1 cellular context compared by ENCODE assay signal in the genomic region with DNA sequence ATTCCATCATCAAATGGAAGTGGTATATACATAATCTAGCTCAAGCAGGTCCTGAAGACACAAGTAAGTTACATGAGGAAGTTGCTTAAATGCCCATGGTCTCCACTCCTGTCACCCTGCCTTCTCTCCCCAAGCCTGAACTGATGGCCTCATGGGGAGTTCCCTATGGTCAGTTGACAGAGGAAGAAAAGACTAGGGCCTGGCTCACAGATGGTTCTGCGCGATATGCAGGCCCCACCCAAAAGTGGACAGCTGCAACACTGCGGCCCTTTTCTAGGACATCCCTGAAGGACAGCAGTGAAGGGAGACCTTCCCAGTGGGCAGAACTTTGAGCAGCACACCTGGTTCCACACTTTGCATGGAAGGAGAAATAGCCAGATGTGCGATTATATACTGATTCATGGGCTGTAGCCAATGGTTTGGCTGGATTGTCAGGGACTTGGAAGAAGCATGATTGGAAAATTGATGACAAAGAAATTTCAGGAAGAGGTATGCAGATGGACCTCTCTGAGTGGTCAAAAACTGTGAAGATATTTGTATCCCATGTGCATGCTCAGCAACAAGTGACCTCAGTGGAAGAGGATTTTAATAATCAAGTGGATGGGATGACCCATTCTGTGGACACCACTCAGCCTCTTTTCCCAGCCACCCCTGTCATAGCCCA.
TF ChIP-seq lines count a peak whose summit lies in the region.

No MANE protein-coding gene starts in this region.

TF ChIP-seq in K562, 482 proteins besides CTCF, POLR2A, EP300 and RAD21 (continued from another document and continues in another):
- TF ChIP-seq, protein P1, sequence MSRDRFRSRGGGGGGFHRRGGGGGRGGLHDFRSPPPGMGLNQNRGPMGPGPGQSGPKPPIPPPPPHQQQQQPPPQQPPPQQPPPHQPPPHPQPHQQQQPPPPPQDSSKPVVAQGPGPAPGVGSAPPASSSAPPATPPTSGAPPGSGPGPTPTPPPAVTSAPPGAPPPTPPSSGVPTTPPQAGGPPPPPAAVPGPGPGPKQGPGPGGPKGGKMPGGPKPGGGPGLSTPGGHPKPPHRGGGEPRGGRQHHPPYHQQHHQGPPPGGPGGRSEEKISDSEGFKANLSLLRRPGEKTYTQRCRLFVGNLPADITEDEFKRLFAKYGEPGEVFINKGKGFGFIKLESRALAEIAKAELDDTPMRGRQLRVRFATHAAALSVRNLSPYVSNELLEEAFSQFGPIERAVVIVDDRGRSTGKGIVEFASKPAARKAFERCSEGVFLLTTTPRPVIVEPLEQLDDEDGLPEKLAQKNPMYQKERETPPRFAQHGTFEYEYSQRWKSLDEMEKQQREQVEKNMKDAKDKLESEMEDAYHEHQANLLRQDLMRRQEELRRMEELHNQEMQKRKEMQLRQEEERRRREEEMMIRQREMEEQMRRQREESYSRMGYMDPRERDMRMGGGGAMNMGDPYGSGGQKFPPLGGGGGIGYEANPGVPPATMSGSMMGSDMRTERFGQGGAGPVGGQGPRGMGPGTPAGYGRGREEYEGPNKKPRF (IDR thresholded peaks at IDR 0.05; ENCODE audit: low read depth, low read length) = no peak
- TF ChIP-seq NCOA2 (IDR thresholded peaks at IDR 0.05; ENCODE audit: partially characterized antibody in 2 of 2) = no peak
- TF ChIP-seq NEUROD1 (IDR thresholded peaks at IDR 0.05; ENCODE audit: borderline replicate concordance, low read depth, low read length, partially characterized antibody) = peak; percentile 55
- peak; percentile 9; the same call in 1 of the 2 replicates for TF ChIP-seq CREB1 (IDR thresholded peaks at IDR 0.05)
- no peak for TF ChIP-seq CREB1 (CRISPR knock-in tag; IDR thresholded peaks at IDR 0.05)
- TF ChIP-seq KLF13 (tag; IDR thresholded peaks at IDR 0.05; ENCODE audit: borderline replicate concordance, low read depth) = no peak
- no peak for TF ChIP-seq JUNB (CRISPR knock-in tag; conservative IDR thresholded peaks at IDR 0.05)
- TF ChIP-seq FOXP1 (CRISPR knock-in tag; IDR thresholded peaks at IDR 0.05) = no peak
- TF ChIP-seq TOE1 (IDR thresholded peaks at IDR 0.05; ENCODE audit: borderline replicate concordance) = no peak
- TF ChIP-seq TOE1 (CRISPR knock-in tag; IDR thresholded peaks at IDR 0.05; ENCODE audit: borderline replicate concordance, low read depth) = no peak
- TF ChIP-seq NFE2 (IDR thresholded peaks at IDR 0.05; ENCODE audit: low read depth) = no peak
- no peak for TF ChIP-seq GTF2F1 (IDR thresholded peaks at IDR 0.05; ENCODE audit: low read depth, low read length)
- no peak for TF ChIP-seq ZNF197 (CRISPR knock-in tag; IDR thresholded peaks at IDR 0.05; ENCODE audit: low read depth)
- peak; percentile 53 to 54 for TF ChIP-seq NRF1 (conservative IDR thresholded peaks at IDR 0.05 in 1 of 2, IDR thresholded peaks at IDR 0.05 in 1 of 2)
- TF ChIP-seq SOX6 (IDR thresholded peaks at IDR 0.05) = peak; percentile 81
- TF ChIP-seq, protein P2, sequence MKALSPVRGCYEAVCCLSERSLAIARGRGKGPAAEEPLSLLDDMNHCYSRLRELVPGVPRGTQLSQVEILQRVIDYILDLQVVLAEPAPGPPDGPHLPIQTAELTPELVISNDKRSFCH (CRISPR knock-in tag; IDR thresholded peaks at IDR 0.05) = no peak
- TF ChIP-seq, protein P2 (tag; IDR thresholded peaks at IDR 0.05) = no peak
- no peak for TF ChIP-seq SRSF3 (IDR thresholded peaks at IDR 0.05; ENCODE audit: insufficient read depth, low read length)
- TF ChIP-seq ZNF408 (CRISPR knock-in tag; IDR thresholded peaks at IDR 0.05; ENCODE audit: low read depth) = no peak
- TF ChIP-seq MTF1 (CRISPR knock-in tag; IDR thresholded peaks at IDR 0.05; ENCODE audit: borderline replicate concordance) = no peak
- TF ChIP-seq RBM34 (IDR thresholded peaks at IDR 0.05; ENCODE audit: borderline replicate concordance, insufficient read depth, low read length) = no peak
- no peak for TF ChIP-seq BRD9 (IDR thresholded peaks at IDR 0.05; ENCODE audit: low read depth, partially characterized antibody)
- TF ChIP-seq ELF4 (CRISPR knock-in tag; IDR thresholded peaks at IDR 0.05) = 0 out of 2 replicates have a peak, but pooled peaks have one; percentile 3
- TF ChIP-seq ZBTB17 (CRISPR knock-in tag; IDR thresholded peaks at IDR 0.05) = no peak; the same call in 1 of the 2 replicates
- TF ChIP-seq, protein P3, sequence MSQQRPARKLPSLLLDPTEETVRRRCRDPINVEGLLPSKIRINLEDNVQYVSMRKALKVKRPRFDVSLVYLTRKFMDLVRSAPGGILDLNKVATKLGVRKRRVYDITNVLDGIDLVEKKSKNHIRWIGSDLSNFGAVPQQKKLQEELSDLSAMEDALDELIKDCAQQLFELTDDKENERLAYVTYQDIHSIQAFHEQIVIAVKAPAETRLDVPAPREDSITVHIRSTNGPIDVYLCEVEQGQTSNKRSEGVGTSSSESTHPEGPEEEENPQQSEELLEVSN (IDR thresholded peaks at IDR 0.05; ENCODE audit: borderline replicate concordance in 1 of 2, extremely low read depth in 1 of 2, insufficient read depth in 1 of 2, insufficient read length in 1 of 2, low read depth in 1 of 2, low read length in 1 of 2, poor library complexity in 1 of 2, severe bottlenecking in 1 of 2) = no peak
- TF ChIP-seq SMARCE1 (IDR thresholded peaks at IDR 0.05) = peak; percentile 83
- TF ChIP-seq ZNF583 (CRISPR knock-in tag; IDR thresholded peaks at IDR 0.05) = no peak
- TF ChIP-seq, protein P4, sequence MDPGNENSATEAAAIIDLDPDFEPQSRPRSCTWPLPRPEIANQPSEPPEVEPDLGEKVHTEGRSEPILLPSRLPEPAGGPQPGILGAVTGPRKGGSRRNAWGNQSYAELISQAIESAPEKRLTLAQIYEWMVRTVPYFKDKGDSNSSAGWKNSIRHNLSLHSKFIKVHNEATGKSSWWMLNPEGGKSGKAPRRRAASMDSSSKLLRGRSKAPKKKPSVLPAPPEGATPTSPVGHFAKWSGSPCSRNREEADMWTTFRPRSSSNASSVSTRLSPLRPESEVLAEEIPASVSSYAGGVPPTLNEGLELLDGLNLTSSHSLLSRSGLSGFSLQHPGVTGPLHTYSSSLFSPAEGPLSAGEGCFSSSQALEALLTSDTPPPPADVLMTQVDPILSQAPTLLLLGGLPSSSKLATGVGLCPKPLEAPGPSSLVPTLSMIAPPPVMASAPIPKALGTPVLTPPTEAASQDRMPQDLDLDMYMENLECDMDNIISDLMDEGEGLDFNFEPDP (CRISPR knock-in tag; IDR thresholded peaks at IDR 0.05) = no peak
- TF ChIP-seq, protein P5, sequence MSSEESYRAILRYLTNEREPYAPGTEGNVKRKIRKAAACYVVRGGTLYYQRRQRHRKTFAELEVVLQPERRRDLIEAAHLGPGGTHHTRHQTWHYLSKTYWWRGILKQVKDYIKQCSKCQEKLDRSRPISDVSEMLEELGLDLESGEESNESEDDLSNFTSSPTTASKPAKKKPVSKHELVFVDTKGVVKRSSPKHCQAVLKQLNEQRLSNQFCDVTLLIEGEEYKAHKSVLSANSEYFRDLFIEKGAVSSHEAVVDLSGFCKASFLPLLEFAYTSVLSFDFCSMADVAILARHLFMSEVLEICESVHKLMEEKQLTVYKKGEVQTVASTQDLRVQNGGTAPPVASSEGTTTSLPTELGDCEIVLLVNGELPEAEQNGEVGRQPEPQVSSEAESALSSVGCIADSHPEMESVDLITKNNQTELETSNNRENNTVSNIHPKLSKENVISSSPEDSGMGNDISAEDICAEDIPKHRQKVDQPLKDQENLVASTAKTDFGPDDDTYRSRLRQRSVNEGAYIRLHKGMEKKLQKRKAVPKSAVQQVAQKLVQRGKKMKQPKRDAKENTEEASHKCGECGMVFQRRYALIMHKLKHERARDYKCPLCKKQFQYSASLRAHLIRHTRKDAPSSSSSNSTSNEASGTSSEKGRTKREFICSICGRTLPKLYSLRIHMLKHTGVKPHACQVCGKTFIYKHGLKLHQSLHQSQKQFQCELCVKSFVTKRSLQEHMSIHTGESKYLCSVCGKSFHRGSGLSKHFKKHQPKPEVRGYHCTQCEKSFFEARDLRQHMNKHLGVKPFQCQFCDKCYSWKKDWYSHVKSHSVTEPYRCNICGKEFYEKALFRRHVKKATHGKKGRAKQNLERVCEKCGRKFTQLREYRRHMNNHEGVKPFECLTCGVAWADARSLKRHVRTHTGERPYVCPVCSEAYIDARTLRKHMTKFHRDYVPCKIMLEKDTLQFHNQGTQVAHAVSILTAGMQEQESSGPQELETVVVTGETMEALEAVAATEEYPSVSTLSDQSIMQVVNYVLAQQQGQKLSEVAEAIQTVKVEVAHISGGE (CRISPR knock-in tag; IDR thresholded peaks at IDR 0.05) = peak in 1 of 3 experiments; percentile 39; a peak in 1 of 6 replicates
- peak in 1 of 2 experiments; percentile 62; a peak in 1 of 4 replicates for TF ChIP-seq MAZ (CRISPR knock-in tag; conservative IDR thresholded peaks at IDR 0.05 in 1 of 2, IDR thresholded peaks at IDR 0.05 in 1 of 2)
- TF ChIP-seq NCOA4 (IDR thresholded peaks at IDR 0.05; ENCODE audit: partially characterized antibody) = no peak
- no peak for TF ChIP-seq ZFP36 (IDR thresholded peaks at IDR 0.05; ENCODE audit: low read depth, low read length, partially characterized antibody)
- TF ChIP-seq, protein P6, sequence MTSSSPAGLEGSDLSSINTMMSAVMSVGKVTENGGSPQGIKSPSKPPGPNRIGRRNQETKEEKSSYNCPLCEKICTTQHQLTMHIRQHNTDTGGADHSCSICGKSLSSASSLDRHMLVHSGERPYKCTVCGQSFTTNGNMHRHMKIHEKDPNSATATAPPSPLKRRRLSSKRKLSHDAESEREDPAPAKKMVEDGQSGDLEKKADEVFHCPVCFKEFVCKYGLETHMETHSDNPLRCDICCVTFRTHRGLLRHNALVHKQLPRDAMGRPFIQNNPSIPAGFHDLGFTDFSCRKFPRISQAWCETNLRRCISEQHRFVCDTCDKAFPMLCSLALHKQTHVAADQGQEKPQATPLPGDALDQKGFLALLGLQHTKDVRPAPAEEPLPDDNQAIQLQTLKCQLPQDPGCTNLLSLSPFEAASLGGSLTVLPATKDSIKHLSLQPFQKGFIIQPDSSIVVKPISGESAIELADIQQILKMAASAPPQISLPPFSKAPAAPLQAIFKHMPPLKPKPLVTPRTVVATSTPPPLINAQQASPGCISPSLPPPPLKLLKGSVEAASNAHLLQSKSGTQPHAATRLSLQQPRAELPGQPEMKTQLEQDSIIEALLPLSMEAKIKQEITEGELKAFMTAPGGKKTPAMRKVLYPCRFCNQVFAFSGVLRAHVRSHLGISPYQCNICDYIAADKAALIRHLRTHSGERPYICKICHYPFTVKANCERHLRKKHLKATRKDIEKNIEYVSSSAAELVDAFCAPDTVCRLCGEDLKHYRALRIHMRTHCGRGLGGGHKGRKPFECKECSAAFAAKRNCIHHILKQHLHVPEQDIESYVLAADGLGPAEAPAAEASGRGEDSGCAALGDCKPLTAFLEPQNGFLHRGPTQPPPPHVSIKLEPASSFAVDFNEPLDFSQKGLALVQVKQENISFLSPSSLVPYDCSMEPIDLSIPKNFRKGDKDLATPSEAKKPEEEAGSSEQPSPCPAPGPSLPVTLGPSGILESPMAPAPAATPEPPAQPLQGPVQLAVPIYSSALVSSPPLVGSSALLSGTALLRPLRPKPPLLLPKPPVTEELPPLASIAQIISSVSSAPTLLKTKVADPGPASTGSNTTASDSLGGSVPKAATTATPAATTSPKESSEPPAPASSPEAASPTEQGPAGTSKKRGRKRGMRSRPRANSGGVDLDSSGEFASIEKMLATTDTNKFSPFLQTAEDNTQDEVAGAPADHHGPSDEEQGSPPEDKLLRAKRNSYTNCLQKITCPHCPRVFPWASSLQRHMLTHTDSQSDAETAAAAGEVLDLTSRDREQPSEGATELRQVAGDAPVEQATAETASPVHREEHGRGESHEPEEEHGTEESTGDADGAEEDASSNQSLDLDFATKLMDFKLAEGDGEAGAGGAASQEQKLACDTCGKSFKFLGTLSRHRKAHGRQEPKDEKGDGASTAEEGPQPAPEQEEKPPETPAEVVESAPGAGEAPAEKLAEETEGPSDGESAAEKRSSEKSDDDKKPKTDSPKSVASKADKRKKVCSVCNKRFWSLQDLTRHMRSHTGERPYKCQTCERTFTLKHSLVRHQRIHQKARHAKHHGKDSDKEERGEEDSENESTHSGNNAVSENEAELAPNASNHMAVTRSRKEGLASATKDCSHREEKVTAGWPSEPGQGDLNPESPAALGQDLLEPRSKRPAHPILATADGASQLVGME (CRISPR knock-in tag; IDR thresholded peaks at IDR 0.05) = 0 out of 2 replicates have a peak, but pooled peaks have one; percentile 47
- no peak for TF ChIP-seq ZNF41 (CRISPR knock-in tag; conservative IDR thresholded peaks at IDR 0.05)
- peak; percentile 28; the same call in 1 of the 2 replicates for TF ChIP-seq EP400 (IDR thresholded peaks at IDR 0.05)
- TF ChIP-seq ARID2 (IDR thresholded peaks at IDR 0.05) = no peak
- TF ChIP-seq TAF9B (IDR thresholded peaks at IDR 0.05; ENCODE audit: partially characterized antibody) = peak; percentile 36
- no peak for TF ChIP-seq ZNF436 (CRISPR knock-in tag; IDR thresholded peaks at IDR 0.05)
- TF ChIP-seq GTF2E2 (tag; IDR thresholded peaks at IDR 0.05) = no peak
- TF ChIP-seq PPARD (CRISPR knock-in tag; IDR thresholded peaks at IDR 0.05) = no peak
- TF ChIP-seq NR3C1 (CRISPR knock-in tag; IDR thresholded peaks at IDR 0.05) = no peak
- no peak for TF ChIP-seq CBFB (CRISPR knock-in tag; IDR thresholded peaks at IDR 0.05)
- TF ChIP-seq, protein P7, sequence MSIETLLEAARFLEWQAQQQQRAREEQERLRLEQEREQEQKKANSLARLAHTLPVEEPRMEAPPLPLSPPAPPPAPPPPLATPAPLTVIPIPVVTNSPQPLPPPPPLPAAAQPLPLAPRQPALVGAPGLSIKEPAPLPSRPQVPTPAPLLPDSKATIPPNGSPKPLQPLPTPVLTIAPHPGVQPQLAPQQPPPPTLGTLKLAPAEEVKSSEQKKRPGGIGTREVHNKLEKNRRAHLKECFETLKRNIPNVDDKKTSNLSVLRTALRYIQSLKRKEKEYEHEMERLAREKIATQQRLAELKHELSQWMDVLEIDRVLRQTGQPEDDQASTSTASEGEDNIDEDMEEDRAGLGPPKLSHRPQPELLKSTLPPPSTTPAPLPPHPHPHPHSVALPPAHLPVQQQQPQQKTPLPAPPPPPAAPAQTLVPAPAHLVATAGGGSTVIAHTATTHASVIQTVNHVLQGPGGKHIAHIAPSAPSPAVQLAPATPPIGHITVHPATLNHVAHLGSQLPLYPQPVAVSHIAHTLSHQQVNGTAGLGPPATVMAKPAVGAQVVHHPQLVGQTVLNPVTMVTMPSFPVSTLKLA (conservative IDR thresholded peaks at IDR 0.05) = peak; percentile 53 to 74; a peak in 3 of 4 replicates
- TF ChIP-seq CXXC5 (CRISPR knock-in tag; IDR thresholded peaks at IDR 0.05) = peak; percentile 94
- no peak for TF ChIP-seq PRPF4 (IDR thresholded peaks at IDR 0.05; ENCODE audit: insufficient read depth, low read depth, low read length, poor library complexity, severe bottlenecking)
- no peak for TF ChIP-seq ZNF695 (CRISPR knock-in tag; IDR thresholded peaks at IDR 0.05)
- no peak for TF ChIP-seq FOXJ3 (CRISPR knock-in tag; IDR thresholded peaks at IDR 0.05)
- TF ChIP-seq ZC3H11A (IDR thresholded peaks at IDR 0.05; ENCODE audit: low read depth, low read length) = no peak
- no peak for TF ChIP-seq MTA1 (IDR thresholded peaks at IDR 0.05; ENCODE audit: borderline replicate concordance)
- TF ChIP-seq FOXM1 (IDR thresholded peaks at IDR 0.05; ENCODE audit: low read depth) = peak; percentile 65; the same call in 1 of the 2 replicates
- TF ChIP-seq FOXM1 (CRISPR knock-in tag; IDR thresholded peaks at IDR 0.05; ENCODE audit: low read depth) = no peak
- TF ChIP-seq KDM2B (CRISPR knock-in tag; IDR thresholded peaks at IDR 0.05) = no peak
- TF ChIP-seq C11orf30 (IDR thresholded peaks at IDR 0.05; ENCODE audit: low read depth) = peak; percentile 78
- TF ChIP-seq SMAD1 (IDR thresholded peaks at IDR 0.05; ENCODE audit: low read depth, low read length, partially characterized antibody) = no peak
- no peak for TF ChIP-seq PTTG1 (tag; IDR thresholded peaks at IDR 0.05; ENCODE audit: low read depth)
- TF ChIP-seq ZNF668 (CRISPR knock-in tag; IDR thresholded peaks at IDR 0.05) = no peak
